In genomic region chr10:8032558-8032957, GRCh38 we compare ENCODE assay signal across 16 cellular contexts. TPM values are rescaled to one million over a fixed set of nuclear protein-coding genes. Genes with fewer than 3 reads are reported as not detected.
A peak's percentile ranks its signal among the peaks of the same experiment; 100 is the strongest.
DNase-seq lines count a peak whose midpoint lies in the region; ATAC-seq and TF ChIP-seq lines count a peak whose summit lies in the region.
"Had no signal": no experiment of that assay in that cellular context is flagged by ENCODE, and none has a peak within 500 bp of the region (broad histone marks: within the 10 kb centered on the region; RNA-seq: fewer than 3 reads in every experiment).

No MANE protein-coding gene starts in this region.

- no peaks in the 10 kb centered on the region for H3K9me3 ChIP-seq in T-helper 17 cell (ENCODE audit: control insufficient read depth, low read length, poor library complexity, severe bottlenecking)
- H3K9me3 ChIP-seq in neural progenitor cell (ENCODE audit: low read depth) = no peaks in the 10 kb centered on the region
- no peaks in the 10 kb centered on the region for H3K9me3 ChIP-seq in left ventricle myocardium inferior (replicated peaks)
- H3K9me3 ChIP-seq: BE2C, Caco-2 had no signal

- no peak overlapping the region for H3K9ac ChIP-seq in neural progenitor cell

- no peaks in the 10 kb centered on the region for H3K9me3 Mint-ChIP-seq in stimulated activated naive CD8-positive, alpha-beta T cell treated with anti-CD3 and anti-CD28 coated beads, Interleukin-15, Interleukin-2, amounts not matched to agents 100 ng/mL and 50 ng/mL, for 24 hours
- no peaks in the 10 kb centered on the region for H3K9me3 Mint-ChIP-seq in stimulated activated naive CD8-positive, alpha-beta T cell treated with anti-CD3 and anti-CD28 coated beads, Interleukin-15, amount 100 ng/mL, for 72 hours
- peaks cover 2% of the 10 kb centered on the region for H3K9me3 Mint-ChIP-seq in neural progenitor cell
- H3K9me3 Mint-ChIP-seq: GM23338, HFFc6 had no signal

- H3K27ac Mint-ChIP-seq in stimulated activated naive CD8-positive, alpha-beta T cell treated with anti-CD3 and anti-CD28 coated beads, Interleukin-15, Interleukin-2, amounts not matched to agents 100 ng/mL and 50 ng/mL, for 24 hours = no peak overlapping the region
- H3K27ac Mint-ChIP-seq in stimulated activated naive CD8-positive, alpha-beta T cell treated with anti-CD3 and anti-CD28 coated beads, Interleukin-15, amount 100 ng/mL, for 72 hours = no peak overlapping the region
- H3K27ac Mint-ChIP-seq in T-helper 17 cell (peak overlapping the region; percentile 41), neural progenitor cell (no peak overlapping the region)
- H3K27ac Mint-ChIP-seq: CD4-positive, CD25-positive, alpha-beta regulatory T cell; GM23338; HFFc6 had no signal

- H3K36me3 ChIP-seq in neural progenitor cell (no peaks in the 10 kb centered on the region), left ventricle myocardium inferior (no peaks in the 10 kb centered on the region)
- H3K36me3 ChIP-seq: BE2C had no signal

- H3K79me2 ChIP-seq in neural progenitor cell (ENCODE audit: low read depth) = no peaks in the 10 kb centered on the region

- peaks cover 42% of the 10 kb centered on the region for H4K20me1 ChIP-seq in neural progenitor cell (ENCODE audit: low read depth)

- peaks cover 85% of the 10 kb centered on the region for H3K27me3 ChIP-seq in neural progenitor cell
- peaks cover 97% of the 10 kb centered on the region for H3K27me3 ChIP-seq in left ventricle myocardium inferior (ENCODE audit: low read depth)
- H3K27me3 ChIP-seq: BE2C had no signal

- no peak overlapping the region for H2AFZ ChIP-seq in neural progenitor cell (replicated peaks)
- H2AFZ ChIP-seq: GM23338 had no signal

- H3K27ac ChIP-seq in neural progenitor cell = no peak overlapping the region
- no peak overlapping the region for H3K27ac ChIP-seq in left ventricle myocardium inferior (replicated peaks)

- H3K4me1 ChIP-seq in neural progenitor cell (peaks cover 24% of the 10 kb centered on the region), left ventricle myocardium inferior (peaks cover 42% of the 10 kb centered on the region)
- H3K4me1 ChIP-seq: BE2C had no signal

- H3K27me3 Mint-ChIP-seq in stimulated activated naive CD8-positive, alpha-beta T cell treated with anti-CD3 and anti-CD28 coated beads, Interleukin-15, Interleukin-2, amounts not matched to agents 100 ng/mL and 50 ng/mL, for 24 hours = peaks cover 55% of the 10 kb centered on the region
- H3K27me3 Mint-ChIP-seq in stimulated activated naive CD8-positive, alpha-beta T cell treated with anti-CD3 and anti-CD28 coated beads, Interleukin-15, amount 100 ng/mL, for 72 hours = peaks cover 59% of the 10 kb centered on the region
- peaks cover 46% of the 10 kb centered on the region for H3K27me3 Mint-ChIP-seq in T-helper 17 cell
- H3K27me3 Mint-ChIP-seq in neural progenitor cell (ENCODE audit: insufficient read depth, low read depth) = peaks cover 57% of the 10 kb centered on the region

- intact Hi-C loops in left ventricle myocardium inferior (cut with micrococcal nuclease) = no loop called here

- no peak for DNase-seq in stimulated activated naive CD8-positive, alpha-beta T cell treated with anti-CD3 and anti-CD28 coated beads, Interleukin-15, amount 100 ng/mL, for 72 hours
- DNase-seq in T-helper 17 cell (no peak), neural progenitor cell (ENCODE audit: low spot score) (no peak), left ventricle myocardium inferior (no peak)
- DNase-seq: ACHN; BE2C; C1 segment of cervical spinal cord; Caco-2; CD4-positive, CD25-positive, alpha-beta regulatory T cell; HCEC 1CT; HFFc6 had no signal

- H3K36me3 Mint-ChIP-seq in stimulated activated naive CD8-positive, alpha-beta T cell treated with anti-CD3 and anti-CD28 coated beads, Interleukin-15, Interleukin-2, amounts not matched to agents 100 ng/mL and 50 ng/mL, for 24 hours (ENCODE audit: low read depth) = no peaks in the 10 kb centered on the region
- H3K36me3 Mint-ChIP-seq in T-helper 17 cell (ENCODE audit: low read depth) = peaks cover 6% of the 10 kb centered on the region
- H3K36me3 Mint-ChIP-seq in neural progenitor cell = no peaks in the 10 kb centered on the region
- H3K36me3 Mint-ChIP-seq: CD4-positive, CD25-positive, alpha-beta regulatory T cell; IgD-negative memory B cell had no signal

- H3K4me3 ChIP-seq in neural progenitor cell (no peak overlapping the region), left ventricle myocardium inferior (no peak overlapping the region)
- H3K4me3 ChIP-seq: GM23338 had no signal

- no peaks in the 10 kb centered on the region for H3F3A ChIP-seq in neural progenitor cell (ENCODE audit: low read depth)

- peak overlapping the region; percentile 45 for H3K4me3 Mint-ChIP-seq in stimulated activated naive CD8-positive, alpha-beta T cell treated with anti-CD3 and anti-CD28 coated beads, Interleukin-15, Interleukin-2, amounts not matched to agents 100 ng/mL and 50 ng/mL, for 24 hours
- no peak overlapping the region for H3K4me3 Mint-ChIP-seq in stimulated activated naive CD8-positive, alpha-beta T cell treated with anti-CD3 and anti-CD28 coated beads, Interleukin-15, amount 100 ng/mL, for 72 hours
- H3K4me3 Mint-ChIP-seq in T-helper 17 cell (no peak overlapping the region), neural progenitor cell (peak overlapping the region; percentile 21)
- H3K4me3 Mint-ChIP-seq: HFFc6 had no signal

- no peak overlapping the region for H3K4me2 ChIP-seq in neural progenitor cell
- H3K4me2 ChIP-seq: GM23338 had no signal

- TF ChIP-seq CTCF in neural progenitor cell (IDR thresholded peaks at IDR 0.05) = no peak
- TF ChIP-seq CTCF in left ventricle myocardium inferior (IDR thresholded peaks at IDR 0.05; ENCODE audit: borderline replicate concordance) = no peak

- H3K4me1 Mint-ChIP-seq in stimulated activated naive CD8-positive, alpha-beta T cell treated with anti-CD3 and anti-CD28 coated beads, Interleukin-15, Interleukin-2, amounts not matched to agents 100 ng/mL and 50 ng/mL, for 24 hours (ENCODE audit: low read depth) = peaks cover 14% of the 10 kb centered on the region
- H3K4me1 Mint-ChIP-seq in stimulated activated naive CD8-positive, alpha-beta T cell treated with anti-CD3 and anti-CD28 coated beads, Interleukin-15, amount 100 ng/mL, for 72 hours = peaks cover 28% of the 10 kb centered on the region
- H3K4me1 Mint-ChIP-seq in T-helper 17 cell (peaks cover 9% of the 10 kb centered on the region), neural progenitor cell (peaks cover 14% of the 10 kb centered on the region)

- ATAC-seq in stimulated activated naive CD8-positive, alpha-beta T cell treated with anti-CD3 and anti-CD28 coated beads, Interleukin-15, amount 100 ng/mL, for 72 hours = no peak
- ATAC-seq in T-helper 17 cell = no peak
- ATAC-seq in GM19467 (IDR thresholded peaks at IDR 0.05; ENCODE audit: unreplicated experiment) = no peak
- ATAC-seq in HG03469 (IDR thresholded peaks at IDR 0.05; ENCODE audit: unreplicated experiment) = no peak

RNA-seq across cellular contexts. Expression of gene GATA3, which starts 21.9 kb away (rescaled TPM):
- total RNA-seq in T-helper 17 cell (100 to 1,000 TPM in 1 of 2 donors, 10 to 100 TPM in 1; 91.9 to 149 TPM), neural progenitor cell (ENCODE audit: low replicate concordance) (0.09 TPM in 1 of 2 replicates, not detected in the other), left ventricle myocardium inferior (1.4 TPM)
- total RNA-seq: GM23338 had no signal

Comparison
In these comparisons a context has a peak if more than half of its experiments do, and no peak if none do; other contexts are left out.
1. H3K4me3 Mint-ChIP-seq: peak in stimulated activated naive CD8-positive, alpha-beta T cell treated with anti-CD3 and anti-CD28 coated beads, Interleukin-15, Interleukin-2, amounts not matched to agents 100 ng/mL and 50 ng/mL, for 24 hours (single experiment) and neural progenitor cell (single experiment); none in stimulated activated naive CD8-positive, alpha-beta T cell treated with anti-CD3 and anti-CD28 coated beads, Interleukin-15, amount 100 ng/mL, for 72 hours (0 of 2) and T-helper 17 cell (single experiment).
2. RNA of gene GATA3, which starts 21.9 kb away (total RNA-seq): 91.9 to 149 TPM in T-helper 17 cell; 1.4 TPM in left ventricle myocardium inferior (single experiment) and 0.09 TPM in neural progenitor cell; every median in the first group is over 10 times any median in the second.